In genomic region chr1:191508239-191508638, GRCh38 we compare ENCODE assay signal across 35 cellular contexts.
A peak's percentile ranks its signal among the peaks of the same experiment; 100 is the strongest.
DNase-seq lines count a peak whose midpoint lies in the region; ATAC-seq, FAIRE-seq and TF ChIP-seq lines count a peak whose summit lies in the region.
"Had no signal": no experiment of that assay in that cellular context is flagged by ENCODE, and none has a peak within 500 bp of the region (broad histone marks: within the 10 kb centered on the region; RNA-seq: fewer than 3 reads in every experiment).

No MANE protein-coding gene starts in this region.

- no peak overlapping the region for H2BK5ac ChIP-seq in H9 (ENCODE audit: insufficient read length, low read length)

- H4K5ac ChIP-seq in H9 (ENCODE audit: insufficient read length, low read depth, low read length) = no peak overlapping the region

- WGBS in H9 (ENCODE audit: extremely low coverage, insufficient read length, low lambda C conversion rate) = no CpG with 5 or more reads among the region's 2 CpGs

- no peaks in the 10 kb centered on the region for H3K23me2 ChIP-seq in H9 (ENCODE audit: insufficient read length, low read depth, low read length, poor library complexity, severe bottlenecking)

- no peak overlapping the region for H3K18ac ChIP-seq in H9 (ENCODE audit: insufficient read length, low read depth, low read length)

- no peak overlapping the region for H3K27ac Mint-ChIP-seq in H9
- H3K27ac Mint-ChIP-seq in CD14-positive monocyte = no peak overlapping the region
- H3K27ac Mint-ChIP-seq: activated CD4-positive, alpha-beta memory T cell treated with anti-CD3 and anti-CD28 coated beads, Interleukin-2, amount 10 ng/mL, durations not matched to agents 7 days and 5 days; activated T-helper 1 cell treated with anti-CD3 and anti-CD28 coated beads, Interleukin-12 subunit alpha, Interleukin-12 subunit beta, Interleukin-2, Interleukin-4 antibody, amounts not matched to agents 30 ng/mL and 10 ng/mL and 1 ng/mL, durations not matched to agents 14 hours and 24 hours and 36 hours; naive thymus-derived CD8-positive, alpha-beta T cell; T-helper 17 cell had no signal

- H3K4me2 ChIP-seq in H9 (ENCODE audit: insufficient read depth, insufficient read length, low read length) = no peak overlapping the region
- H3K4me2 ChIP-seq: BLaER1, KMS-11, PC-9 had no signal

- H2BK12ac ChIP-seq in H9 (ENCODE audit: insufficient read length, low read depth, low read length) = no peak overlapping the region

- H3K14ac ChIP-seq in H9 (ENCODE audit: insufficient read depth, low read length) = no peak overlapping the region

- no peak overlapping the region for H3K56ac ChIP-seq in H9 (ENCODE audit: insufficient read length, low read depth, low read length)

- H3K36me3 ChIP-seq in neuron (ENCODE audit: insufficient read depth, low read length) = no peaks in the 10 kb centered on the region
- H3K36me3 ChIP-seq: adrenal gland, BLaER1, MG63, thyroid gland, uterus had no signal

- no peak overlapping the region for H2BK20ac ChIP-seq in H9 (ENCODE audit: low read depth, low read length, poor library complexity, severe bottlenecking)

- H3K27me3 Mint-ChIP-seq in H9 (ENCODE audit: low read depth) (no peaks in the 10 kb centered on the region), CD14-positive monocyte (ENCODE audit: low read depth in 3 of 3) (peaks cover 0 to 3% (median 0%) of the 10 kb centered on the region in 3 donors)
- H3K27me3 Mint-ChIP-seq: activated CD4-positive, alpha-beta memory T cell treated with anti-CD3 and anti-CD28 coated beads, Interleukin-2, amount 10 ng/mL, durations not matched to agents 7 days and 5 days; central memory CD8-positive, alpha-beta T cell; naive thymus-derived CD8-positive, alpha-beta T cell; T-helper 17 cell had no signal

- H4K20me1 ChIP-seq in H9 (ENCODE audit: control insufficient read depth, insufficient read depth, insufficient read length) = no peaks in the 10 kb centered on the region
- H4K20me1 ChIP-seq: BLaER1 had no signal

- H3K4me1 ChIP-seq in H9 (ENCODE audit: insufficient read depth, low read length) = no peaks in the 10 kb centered on the region
- no peaks in the 10 kb centered on the region for H3K4me1 ChIP-seq in neuron (ENCODE audit: insufficient read depth, low read length)
- H3K4me1 ChIP-seq: adrenal gland, BLaER1, psoas muscle, thyroid gland, uterus had no signal

- peak; percentile 89 for FAIRE-seq in RCC 7860 (lab: Jason Lieb, UNC)
- FAIRE-seq: GM12892 had no signal

- intact Hi-C loops in CD14-positive monocyte (cut with micrococcal nuclease) = no loop called here

- no peaks in the 10 kb centered on the region for H3K79me2 ChIP-seq in H9 (ENCODE audit: insufficient read depth, low read length)

- H2AFZ ChIP-seq in H9 (ENCODE audit: low read length) (peak overlapping the region; percentile 68), neuron (ENCODE audit: low read depth, low read length) (peak overlapping the region; percentile 46)
- H2AFZ ChIP-seq: PC-9 had no signal

- no peak overlapping the region for H4K91ac ChIP-seq in H9 (ENCODE audit: insufficient read length, low read depth, low read length)

- no peak overlapping the region for H3K9ac ChIP-seq in H9 (ENCODE audit: extremely low read depth, insufficient read length, low read length)
- H3K9ac ChIP-seq: BLaER1, KMS-11 had no signal

- H3K4me1 Mint-ChIP-seq in H9 = no peaks in the 10 kb centered on the region
- no peaks in the 10 kb centered on the region for H3K4me1 Mint-ChIP-seq in CD14-positive monocyte
- H3K4me1 Mint-ChIP-seq: activated CD4-positive, alpha-beta memory T cell treated with anti-CD3 and anti-CD28 coated beads, Interleukin-2, amount 10 ng/mL, durations not matched to agents 7 days and 5 days; central memory CD8-positive, alpha-beta T cell; naive thymus-derived CD8-positive, alpha-beta T cell; T-helper 17 cell had no signal

- H3K9me3 Mint-ChIP-seq in H9 (peaks cover 7 to 8% of the 10 kb centered on the region in 2 experiments; a peak in 4 of 5 replicates), CD14-positive monocyte (peaks cover 4 to 13% (median 7%) of the 10 kb centered on the region in 7 donors)

- H3K27me3 ChIP-seq in H9 (ENCODE audit: insufficient read depth, low read length) (no peaks in the 10 kb centered on the region), neuron (ENCODE audit: insufficient read depth, low read length) (no peaks in the 10 kb centered on the region)
- H3K27me3 ChIP-seq: adrenal gland, BLaER1, body of pancreas, MG63, thyroid gland, uterus had no signal

- H3K4me3 Mint-ChIP-seq in H9 = no peak overlapping the region
- no peak overlapping the region for H3K4me3 Mint-ChIP-seq in CD14-positive monocyte
- H3K4me3 Mint-ChIP-seq: activated CD4-positive, alpha-beta memory T cell treated with anti-CD3 and anti-CD28 coated beads, Interleukin-2, amount 10 ng/mL, durations not matched to agents 7 days and 5 days; activated T-helper 1 cell treated with anti-CD3 and anti-CD28 coated beads, Interleukin-12 subunit alpha, Interleukin-12 subunit beta, Interleukin-2, Interleukin-4 antibody, amounts not matched to agents 30 ng/mL and 10 ng/mL and 1 ng/mL, durations not matched to agents 14 hours and 24 hours and 36 hours; central memory CD8-positive, alpha-beta T cell; naive thymus-derived CD8-positive, alpha-beta T cell; T-helper 17 cell had no signal

- no peak overlapping the region for H2AK5ac ChIP-seq in H9 (ENCODE audit: insufficient read length, low read length)

- H3K36me3 Mint-ChIP-seq in H9 (ENCODE audit: insufficient read depth in 1 of 3, low read depth in 3 of 3) = peaks cover 0 to 9% (median 4%) of the 10 kb centered on the region in 3 experiments; a peak in 3 of 7 replicates
- H3K36me3 Mint-ChIP-seq in CD14-positive monocyte = no peaks in the 10 kb centered on the region

- TF ChIP-seq CTCF in H9 (conservative IDR thresholded peaks at IDR 0.05) (no peak), CD14-positive monocyte (IDR thresholded peaks at IDR 0.05) (no peak)

- H3K23ac ChIP-seq in H9 (ENCODE audit: insufficient read length, low read depth, low read length) = no peak overlapping the region

- no peak overlapping the region for H3K4ac ChIP-seq in H9 (ENCODE audit: low read depth, low read length)

- no peak overlapping the region for H4K8ac ChIP-seq in H9 (replicated peaks; ENCODE audit: insufficient read length, low read depth, low read length)

- no peak overlapping the region for H2BK15ac ChIP-seq in H9 (ENCODE audit: low read depth, low read length)

- H3T11ph ChIP-seq in H9 (ENCODE audit: low read length) = no peak overlapping the region

- H3K9me3 ChIP-seq in H9 (ENCODE audit: control insufficient read depth, low read depth, low read length) (no peaks in the 10 kb centered on the region), neuron (ENCODE audit: low read length) (no peaks in the 10 kb centered on the region)
- H3K9me3 ChIP-seq: adrenal gland, BLaER1, body of pancreas, MG63, psoas muscle, thyroid gland, uterus had no signal

- no peaks in the 10 kb centered on the region for H3K79me1 ChIP-seq in H9 (ENCODE audit: insufficient read depth, low read depth, low read length, poor library complexity, severe bottlenecking)

- peak; percentile 47 for ATAC-seq in GM18868 (IDR thresholded peaks at IDR 0.05; ENCODE audit: unreplicated experiment)
- no peak for ATAC-seq in HG02642 (IDR thresholded peaks at IDR 0.05; ENCODE audit: poor library complexity, unreplicated experiment)
- ATAC-seq: body of pancreas; naive thymus-derived CD8-positive, alpha-beta T cell; psoas muscle; T-helper 17 cell had no signal

- no peak overlapping the region for H3K4me3 ChIP-seq in neuron (ENCODE audit: low read length)
- H3K4me3 ChIP-seq: adrenal gland, BLaER1, body of pancreas, MG63, PC-9, psoas muscle, thyroid gland, uterus had no signal

- DNase-seq in H9 = no peak
- DNase-seq in RCC 7860 (ENCODE audit: low spot score) = peak; percentile 47
- no peak for DNase-seq in NCI-H446 treated with DMSO at 0.1 percent for 48 hours (lab: John Stamatoyannopoulos, UW)
- DNase-seq in CD14-positive monocyte (ENCODE audit: low spot score) = no peak
- DNase-seq: activated CD4-positive, alpha-beta memory T cell treated with anti-CD3 and anti-CD28 coated beads, Interleukin-2, amount 10 ng/mL, durations not matched to agents 7 days and 5 days; activated CD4-positive, CD25-positive, alpha-beta regulatory T cell treated with anti-CD3 and anti-CD28 coated beads, Interleukin-2, amount 50 U/mL, for 72 hours; activated CD8-positive, alpha-beta memory T cell treated with anti-CD3 and anti-CD28 coated beads, Interleukin-2, amount 50 U/mL, for 48 hours; activated naive CD4-positive, alpha-beta T cell treated with Interleukin-2 at 50 U/mL for 16 hours; adrenal gland; body of pancreas; DMS53; H7; MG63; naive thymus-derived CD8-positive, alpha-beta T cell; NCI-H1105; NCI-H187; NCI-H2171 treated with DMSO at 0.1 percent for 48 hours; NCI-H510A treated with DMSO at 0.1 percent for 48 hours; occipital lobe; PC-9; psoas muscle; SHP77; stimulated activated CD4-positive, alpha-beta T cell treated with anti-CD3 and anti-CD28 coated beads, Interleukin-4, amount 100 ng/mL, for 1 hour; T-helper 17 cell; thyroid gland; uterus had no signal

- H3K27ac ChIP-seq in H9 (ENCODE audit: insufficient read length, low read depth, low read length) = no peak overlapping the region
- H3K27ac ChIP-seq: adrenal gland, BLaER1, body of pancreas, HL-60, KMS-11, PC-9, psoas muscle, thyroid gland, uterus had no signal

- no peak overlapping the region for H2BK120ac ChIP-seq in H9 (ENCODE audit: low read depth, low read length, poor library complexity, severe bottlenecking)
